In the genomic region with DNA sequence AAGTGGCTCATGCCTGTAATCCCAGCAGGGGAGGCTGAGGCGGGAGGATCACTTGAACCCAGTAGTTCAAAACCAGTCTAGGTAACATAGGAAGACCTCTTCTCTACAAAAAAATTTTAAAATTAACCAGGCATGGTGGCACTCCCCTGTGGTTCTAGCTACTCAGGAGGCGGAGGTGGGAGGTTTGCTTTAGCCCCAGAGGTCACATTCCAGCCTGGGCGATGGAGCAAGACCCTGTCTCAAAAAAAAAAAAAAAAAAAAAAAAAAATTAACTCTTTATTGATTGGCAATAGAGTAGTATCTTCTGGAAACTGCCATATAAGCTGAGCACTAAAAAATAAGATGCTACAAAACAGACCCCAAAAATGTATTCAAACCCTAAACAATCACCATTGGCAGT, we compare ENCODE assay signal across 15 cellular contexts.
"Had no signal": no experiment of that assay in that cellular context is flagged by ENCODE, and none has a peak within 500 bp of the region (broad histone marks: within the 10 kb centered on the region; RNA-seq: fewer than 3 reads in every experiment).

No MANE protein-coding gene starts in this region.

- H3K9me3 Mint-ChIP-seq: immature natural killer cell, memory B cell had no signal

- H3K4me1 ChIP-seq: colonic mucosa, foreskin keratinocyte, left ventricle myocardium inferior, lower lobe of right lung, right atrium auricular region had no signal

- H3K9me3 ChIP-seq: colonic mucosa, left ventricle myocardium inferior, lower lobe of right lung, neutrophil, ovary, right atrium auricular region had no signal

- H3K36me3 ChIP-seq: colonic mucosa, left ventricle myocardium inferior, lower lobe of right lung, neutrophil, ovary, right atrium auricular region had no signal

- H3K4me3 ChIP-seq: colonic mucosa, left ventricle myocardium inferior, lower lobe of right lung, ovary, right atrium auricular region, smooth muscle cell had no signal

- FAIRE-seq: keratinocyte had no signal

- H3K36me3 Mint-ChIP-seq: immature natural killer cell, memory B cell had no signal

- H3K27ac ChIP-seq: colonic mucosa, foreskin keratinocyte, left ventricle myocardium inferior, lower lobe of right lung, neutrophil, ovary, right atrium auricular region had no signal

- H3K27ac Mint-ChIP-seq: immature natural killer cell, memory B cell had no signal

- H3K4me1 Mint-ChIP-seq: memory B cell had no signal

- H3K4me3 Mint-ChIP-seq: immature natural killer cell, memory B cell had no signal

- H3K27me3 ChIP-seq: colonic mucosa, foreskin keratinocyte, ovary, right atrium auricular region had no signal

- DNase-seq: colonic mucosa; foreskin keratinocyte; immature natural killer cell; left ventricle myocardium inferior; lower lobe of right lung; midbrain; ovary; stimulated activated CD4-positive, alpha-beta T cell treated with anti-CD3 and anti-CD28 coated beads, Interleukin-2, amount 100 ng/mL, for 48 hours; stimulated activated naive CD4-positive, alpha-beta T cell treated with Interleukin-2 at 50 U/mL for 16 hours; trophoblast cell had no signal
